Comparison of ENCODE assay signal across 10 cellular contexts in the genomic region with DNA sequence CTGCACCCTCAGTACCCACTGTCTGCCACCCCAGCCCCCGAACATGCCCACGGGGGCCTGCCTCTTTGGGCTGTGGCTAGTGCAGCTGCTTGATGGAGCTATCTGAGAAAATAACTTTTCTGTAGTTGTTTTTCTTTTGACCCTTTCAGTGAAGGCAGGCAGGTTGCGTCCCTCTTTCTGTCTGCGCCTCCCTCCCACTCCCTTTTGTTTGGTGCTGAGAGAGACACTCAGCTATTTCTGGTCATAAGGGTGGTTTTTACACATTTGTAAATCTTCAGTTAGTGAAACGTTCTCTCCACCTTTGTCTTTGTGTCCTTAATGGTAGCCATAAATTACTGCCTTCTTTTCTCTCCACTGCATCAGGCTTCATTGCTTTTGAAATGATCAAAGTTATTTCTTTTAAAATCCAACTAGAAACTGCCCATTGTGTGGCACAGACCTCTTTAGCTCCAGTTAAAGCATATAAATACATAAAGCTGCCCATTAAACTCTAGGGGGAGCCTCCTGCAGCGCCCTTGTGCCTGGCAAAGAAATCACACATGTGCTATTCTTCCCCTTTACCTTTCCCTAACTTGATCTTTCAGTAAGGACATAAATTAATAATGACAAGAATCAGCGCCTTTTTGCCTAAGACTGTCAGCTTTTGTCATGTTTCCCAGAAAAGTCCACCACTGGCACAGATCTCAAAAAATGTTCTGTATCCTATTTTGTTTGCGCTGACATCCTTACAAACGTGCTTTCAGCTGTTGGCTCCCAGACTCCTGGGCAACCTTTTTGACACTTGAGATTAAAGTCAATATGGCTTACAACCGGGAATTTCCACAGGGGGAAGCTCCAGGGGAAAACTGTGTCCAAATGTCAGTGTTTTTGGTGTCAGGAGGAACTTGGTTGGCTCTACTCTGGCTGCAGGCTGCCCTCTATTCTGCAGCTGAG. TPM values are rescaled to one million over a fixed set of nuclear protein-coding genes. Genes with fewer than 3 reads are reported as not detected.
DNase-seq lines count a peak whose midpoint lies in the region; TF ChIP-seq lines count a peak whose summit lies in the region.
"Had no signal": no experiment of that assay in that cellular context is flagged by ENCODE, and none has a peak within 500 bp of the region (broad histone marks: within the 10 kb centered on the region; RNA-seq: fewer than 3 reads in every experiment).

No MANE protein-coding gene starts in this region.

- no TSS peak for BruUV-seq in A673 (replicated peaks; lab: Mats Ljungman, UMichigan)

- DNase-seq in A673 (ENCODE audit: low spot score), result peak; percentile 5
- peak; percentile 12 for DNase-seq in EH (ENCODE audit: low read depth)
- DNase-seq in NCI-H69 (lab: John Stamatoyannopoulos, UW), result peak; percentile 91
- peak; percentile 11 for DNase-seq in fibroblast of mammary gland (ENCODE audit: low read depth)
- DNase-seq in HT-29 (ENCODE audit: low spot score), result no peak
- DNase-seq in amygdala (lab: John Stamatoyannopoulos, UW), result no peak
- DNase-seq in ACHN, result no peak
- DNase-seq in colonic mucosa, result no peak
- DNase-seq: activated B cell treated with CpG ODN at 0.5 μM for 24 hours; stimulated activated naive CD4-positive, alpha-beta T cell had no signal

- peaks cover 22% of the 10 kb centered on the region for H3K27me3 ChIP-seq in A673 (replicated peaks; ENCODE audit: insufficient read depth, low read depth, low read length, poor library complexity)
- H3K27me3 ChIP-seq in colonic mucosa, result no peaks in the 10 kb centered on the region

- peak; percentile 40 for TF ChIP-seq CTCF in A673 (conservative IDR thresholded peaks at IDR 0.05; ENCODE audit: low read depth, low read length)
- TF ChIP-seq CTCF in fibroblast of mammary gland (conservative IDR thresholded peaks at IDR 0.05; ENCODE audit: control insufficient read depth, insufficient read depth, low read depth, low read length), result peak; percentile 30
- TF ChIP-seq CTCF in colonic mucosa (IDR thresholded peaks at IDR 0.05), result no peak

- H3K9me3 ChIP-seq in A673 (ENCODE audit: low read depth, low read length, poor library complexity, severe bottlenecking), result no peaks in the 10 kb centered on the region
- H3K9me3 ChIP-seq in colonic mucosa, result no peaks in the 10 kb centered on the region

- no peak overlapping the region for H3K9ac ChIP-seq in colonic mucosa (ENCODE audit: low read depth in 2 of 2, low read length in 2 of 2)

- in situ Hi-C loops in ACHN (cut with HindIII; ENCODE audit: low pct_ligation_motif_present, low pct_unique_long_range_greater_than_20kb, low sequenced_read_pairs), result no loop called here

- no peaks in the 10 kb centered on the region for H3K36me3 ChIP-seq in A673 (ENCODE audit: insufficient read depth, low read length, poor library complexity, severe bottlenecking)
- no peaks in the 10 kb centered on the region for H3K36me3 ChIP-seq in colonic mucosa

- H3K4me1 ChIP-seq in A673 (ENCODE audit: insufficient read depth, low read length, poor library complexity, severe bottlenecking) (no peaks in the 10 kb centered on the region), colonic mucosa (peaks cover 8% of the 10 kb centered on the region)

- H3K27ac ChIP-seq in A673 (ENCODE audit: low read depth, low read length, poor library complexity, severe bottlenecking), result no peak overlapping the region
- no peak overlapping the region for H3K27ac ChIP-seq in colonic mucosa

- H3K4me3 ChIP-seq in A673 (ENCODE audit: low read depth, low read length, poor library complexity, severe bottlenecking) (no peak overlapping the region), fibroblast of mammary gland (ENCODE audit: control insufficient read depth, low read depth, low read length) (no peak overlapping the region), colonic mucosa (no peak overlapping the region)

- intact Hi-C loops in A673 (cut with micrococcal nuclease; ENCODE audit: unreplicated experiment) (no loop called here), colonic mucosa (cut with DNase I) (loop anchor here (5.0 kb wide), 1 partner anchor 396 kb away; no protein-coding TSS in a partner anchor)

- CTCF ChIA-PET in A673 (lab: Charles Lee), result interaction anchor here (1.3 kb wide), 1 partner anchor 413 kb away, joined by 5 read pairs; no protein-coding TSS in a partner anchor

- POLR2A ChIA-PET in A673 (lab: Charles Lee; ENCODE audit: low non-redundant PET), result no interaction called here

RNA-seq across cellular contexts. Expression of a gene that starts 1.7 kb away (rescaled TPM):
- total RNA-seq in A673 (2021), result 1.1 and 1.4 TPM in 2 replicates
- total RNA-seq in HT-29 (2014; rRNA removed; shearing (Covaris generic)), result not detected in 2 replicates
- 1 to 10 TPM; 2.5 to 7.5 TPM for total RNA-seq in colonic mucosa
- total RNA-seq: activated B cell treated with CpG ODN at 0.5 μM for 24 hours had no signal

Comparison
In these comparisons a context has a peak if more than half of its experiments do, and no peak if none do; other contexts are left out.
1. DNase-seq: peak in A673 (single experiment), EH (single experiment), NCI-H69 (single experiment) and fibroblast of mammary gland (single experiment); none in HT-29 (single experiment), amygdala (0 of 56), ACHN (single experiment) and colonic mucosa (single experiment).